Comparison of ENCODE assay signal across 11 cellular contexts in the genomic region with DNA sequence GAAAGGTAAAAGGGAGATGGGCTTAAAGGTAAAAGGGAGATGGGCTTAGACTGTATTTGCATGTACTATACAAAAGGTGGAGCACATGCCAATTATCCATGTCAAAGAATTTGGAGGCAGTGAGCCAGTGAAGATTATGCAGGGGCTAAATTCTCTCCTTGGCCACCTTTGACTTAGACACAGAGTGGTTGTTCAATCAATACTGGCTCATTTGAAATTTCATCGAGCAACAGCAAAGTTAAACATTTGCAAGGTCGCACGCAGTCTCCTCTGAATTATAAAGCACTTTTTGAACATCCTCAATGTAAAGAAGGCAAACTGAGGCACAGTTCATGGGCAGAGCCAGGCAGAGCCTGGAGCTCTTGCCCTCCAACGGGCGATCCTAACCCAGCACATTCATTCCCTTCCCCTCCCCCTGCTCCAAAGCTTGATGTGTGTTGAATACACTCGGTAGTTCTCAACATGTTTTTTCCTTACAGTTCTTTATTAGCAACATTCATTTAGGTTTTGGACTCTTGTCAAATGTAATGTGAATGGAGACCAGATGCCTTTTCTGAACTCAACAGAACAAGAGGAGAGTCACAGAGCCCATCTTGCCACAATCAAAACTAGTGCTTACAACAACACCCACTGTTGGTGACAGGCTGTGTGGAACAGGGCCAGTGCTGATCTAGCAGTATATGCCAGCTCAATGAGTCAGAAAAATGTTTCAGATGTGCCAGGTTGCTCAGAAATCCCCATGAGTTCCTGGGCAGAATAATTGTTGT.
DNase-seq lines count a peak whose midpoint lies in the region; ATAC-seq, FAIRE-seq and TF ChIP-seq lines count a peak whose summit lies in the region.
"Had no signal": no experiment of that assay in that cellular context is flagged by ENCODE, and none has a peak within 500 bp of the region (broad histone marks: within the 10 kb centered on the region; RNA-seq: fewer than 3 reads in every experiment).

No MANE protein-coding gene starts in this region.

- TF ChIP-seq EP300 in HepG2 (IDR thresholded peaks at IDR 0.05; ENCODE audit: low read depth in 2 of 2, low read length in 2 of 2) (no peak), HepG2 (CRISPR knock-in tag; IDR thresholded peaks at IDR 0.05; ENCODE audit: borderline replicate concordance) (no peak)

- no peak for TF ChIP-seq POLR2A in HepG2 (IDR thresholded peaks at IDR 0.05; ENCODE audit: insufficient read depth in 1 of 2, low read depth in 2 of 2, low read length in 2 of 2)

- peaks cover 2% of the 10 kb centered on the region for H3K4me1 Mint-ChIP-seq in activated naive CD8-positive, alpha-beta T cell treated with anti-CD3 and anti-CD28 coated beads, Interleukin-2, amount 50 U/mL, for 24 hours
- H3K4me1 Mint-ChIP-seq in natural killer cell treated with Interleukin-12 subunit alpha and Interleukin-12 subunit beta and Interleukin-15 and Interleukin-18, amount 100 ng/mL, for 72 hours (ENCODE audit: low read depth in 2 of 2) = no peaks in the 10 kb centered on the region
- H3K4me1 Mint-ChIP-seq: activated CD8-positive, alpha-beta memory T cell treated with anti-CD3 and anti-CD28 coated beads, Interleukin-2, amount 10 ng/mL, durations not matched to agents 7 days and 5 days; T-helper 17 cell had no signal

- no peak for TF ChIP-seq RAD21 in HepG2 (CRISPR knock-in tag; IDR thresholded peaks at IDR 0.05)

- no peak overlapping the region for H3K4me3 Mint-ChIP-seq in activated naive CD8-positive, alpha-beta T cell treated with anti-CD3 and anti-CD28 coated beads, Interleukin-2, amount 50 U/mL, for 24 hours
- no peak overlapping the region for H3K4me3 Mint-ChIP-seq in natural killer cell treated with Interleukin-12 subunit alpha and Interleukin-12 subunit beta and Interleukin-15 and Interleukin-18, amount 100 ng/mL, for 72 hours
- H3K4me3 Mint-ChIP-seq: activated CD8-positive, alpha-beta memory T cell treated with anti-CD3 and anti-CD28 coated beads, Interleukin-2, amount 10 ng/mL, durations not matched to agents 7 days and 5 days; T-helper 17 cell had no signal

- WGBS in HepG2 (ENCODE audit: low lambda C conversion rate) = 63% methylated on average over 6 of the region's 6 CpGs

- H2AFZ ChIP-seq in HepG2 (ENCODE audit: low read length) = no peak overlapping the region

- no peak overlapping the region for H3K4me2 ChIP-seq in HepG2 (ENCODE audit: low read depth, low read length)

- POLR2A ChIA-PET in HepG2 (lab: Yijun Ruan, JAX) = no interaction called here

- H3K79me2 ChIP-seq in HepG2 (ENCODE audit: insufficient read depth, low read length) = no peaks in the 10 kb centered on the region

- H3K27me3 Mint-ChIP-seq in activated naive CD8-positive, alpha-beta T cell treated with anti-CD3 and anti-CD28 coated beads, Interleukin-2, amount 50 U/mL, for 24 hours = peaks cover 14% of the 10 kb centered on the region
- peaks cover 0 to 2% of the 10 kb centered on the region in 2 donors for H3K27me3 Mint-ChIP-seq in natural killer cell treated with Interleukin-12 subunit alpha and Interleukin-12 subunit beta and Interleukin-15 and Interleukin-18, amount 100 ng/mL, for 72 hours
- H3K27me3 Mint-ChIP-seq: T-helper 17 cell had no signal

- in situ Hi-C loops in HepG2 (cut with HindIII; ENCODE audit: extremely low pct_ligation_motif_present, low pct_unique_long_range_greater_than_20kb) = no loop called here

- no peak overlapping the region for H3K4me3 ChIP-seq in MG63
- no peak overlapping the region for H3K4me3 ChIP-seq in HepG2 (replicated peaks in 1 of 3; ENCODE audit: insufficient read depth in 1 of 3, low read depth in 2 of 3, low read length in 3 of 3)

- H3K27me3 ChIP-seq in MG63 = no peaks in the 10 kb centered on the region
- H3K27me3 ChIP-seq in HepG2 (ENCODE audit: control insufficient read depth in 1 of 2, insufficient read depth in 2 of 2, low read length in 2 of 2) = no peaks in the 10 kb centered on the region

- BruUV-seq in HepG2 (replicated peaks; lab: Mats Ljungman, UMichigan) = no TSS peak

- peak; percentile 13 for DNase-seq in 8988T
- peak; percentile 77 for DNase-seq in MG63
- peak; percentile 0 for DNase-seq in cerebellar cortex (ENCODE audit: low spot score)
- no peak for DNase-seq in HepG2 (ENCODE audit: low spot score)
- no peak for DNase-seq in activated naive CD8-positive, alpha-beta T cell treated with anti-CD3 and anti-CD28 coated beads, Interleukin-2, amount 50 U/mL, for 24 hours
- DNase-seq in NCI-H2107 treated with DMSO at 0.1 percent for 48 hours (lab: John Stamatoyannopoulos, UW; ENCODE audit: unreplicated experiment) = no peak
- DNase-seq in NCI-H524 treated with DMSO at 0.1 percent for 48 hours (lab: John Stamatoyannopoulos, UW) = no peak
- no peak for DNase-seq in natural killer cell treated with Interleukin-12 subunit alpha and Interleukin-12 subunit beta and Interleukin-15 and Interleukin-18, amount 100 ng/mL, for 72 hours (ENCODE audit: low spot score)
- DNase-seq: activated CD8-positive, alpha-beta memory T cell treated with anti-CD3 and anti-CD28 coated beads, Interleukin-2, amount 10 ng/mL, durations not matched to agents 7 days and 5 days; T-helper 17 cell had no signal

- H4K20me1 ChIP-seq in HepG2 (ENCODE audit: insufficient read depth, low read length) = no peaks in the 10 kb centered on the region

- peaks cover 17% of the 10 kb centered on the region for H3K4me1 ChIP-seq in HepG2 (ENCODE audit: insufficient read depth, low read length)

- peak; percentile 51 for ATAC-seq in HepG2
- ATAC-seq in activated naive CD8-positive, alpha-beta T cell treated with anti-CD3 and anti-CD28 coated beads, Interleukin-2, amount 50 U/mL, for 24 hours = no peak
- no peak for ATAC-seq in natural killer cell treated with Interleukin-12 subunit alpha and Interleukin-12 subunit beta and Interleukin-15 and Interleukin-18, amount 100 ng/mL, for 72 hours
- ATAC-seq: activated CD8-positive, alpha-beta memory T cell treated with anti-CD3 and anti-CD28 coated beads, Interleukin-2, amount 10 ng/mL, durations not matched to agents 7 days and 5 days; T-helper 17 cell had no signal

- H3K36me3 ChIP-seq in MG63 (no peaks in the 10 kb centered on the region), HepG2 (replicated peaks in 1 of 2; ENCODE audit: control insufficient read depth in 1 of 2, insufficient read depth in 2 of 2, low read length in 2 of 2) (no peaks in the 10 kb centered on the region)

- no peak for FAIRE-seq in HepG2 (lab: Jason Lieb, UNC)
- FAIRE-seq: frontal cortex had no signal

- no peak overlapping the region for H3K27ac Mint-ChIP-seq in activated naive CD8-positive, alpha-beta T cell treated with anti-CD3 and anti-CD28 coated beads, Interleukin-2, amount 50 U/mL, for 24 hours
- no peak overlapping the region for H3K27ac Mint-ChIP-seq in natural killer cell treated with Interleukin-12 subunit alpha and Interleukin-12 subunit beta and Interleukin-15 and Interleukin-18, amount 100 ng/mL, for 72 hours
- H3K27ac Mint-ChIP-seq: activated CD8-positive, alpha-beta memory T cell treated with anti-CD3 and anti-CD28 coated beads, Interleukin-2, amount 10 ng/mL, durations not matched to agents 7 days and 5 days; T-helper 17 cell had no signal

- no peaks in the 10 kb centered on the region for H3K36me3 Mint-ChIP-seq in activated naive CD8-positive, alpha-beta T cell treated with anti-CD3 and anti-CD28 coated beads, Interleukin-2, amount 50 U/mL, for 24 hours (ENCODE audit: low read depth)
- H3K36me3 Mint-ChIP-seq in natural killer cell treated with Interleukin-12 subunit alpha and Interleukin-12 subunit beta and Interleukin-15 and Interleukin-18, amount 100 ng/mL, for 72 hours = no peaks in the 10 kb centered on the region
- H3K36me3 Mint-ChIP-seq: activated CD8-positive, alpha-beta memory T cell treated with anti-CD3 and anti-CD28 coated beads, Interleukin-2, amount 10 ng/mL, durations not matched to agents 7 days and 5 days had no signal

- TF ChIP-seq CTCF in HepG2 (CRISPR knock-in tag; IDR thresholded peaks at IDR 0.05) = 0 out of 2 replicates have a peak, but pooled peaks have one; percentile 13

- H3K9me3 ChIP-seq in MG63 = no peaks in the 10 kb centered on the region
- no peaks in the 10 kb centered on the region for H3K9me3 ChIP-seq in HepG2 (ENCODE audit: low read length)

- CTCF ChIA-PET in HepG2 (lab: Yijun Ruan, JAX; ENCODE audit: low intra/inter-chr PET ratio, low total read pairs) = interaction anchor here (0.9 to 1.2 kb wide), 2 partner anchors 54 to 129 kb away, joined by 3 to 5 read pairs; no protein-coding TSS in a partner anchor

- no peak overlapping the region for H3K9ac ChIP-seq in HepG2 (ENCODE audit: insufficient read depth, low read depth, low read length)

- H3K9me3 Mint-ChIP-seq in activated naive CD8-positive, alpha-beta T cell treated with anti-CD3 and anti-CD28 coated beads, Interleukin-2, amount 50 U/mL, for 24 hours = no peaks in the 10 kb centered on the region
- peaks cover 3% of the 10 kb centered on the region for H3K9me3 Mint-ChIP-seq in natural killer cell treated with Interleukin-12 subunit alpha and Interleukin-12 subunit beta and Interleukin-15 and Interleukin-18, amount 100 ng/mL, for 72 hours

- intact Hi-C loops in HepG2 (cut with micrococcal nuclease; ENCODE audit: unreplicated experiment) = no loop called here

- H3K27ac ChIP-seq in HepG2 (ENCODE audit: extremely low read length, insufficient read depth, low read length) = no peak overlapping the region

TF ChIP-seq in HepG2, 621 proteins besides CTCF, POLR2A, EP300 and RAD21 (continues in another document):
- TF ChIP-seq RFX1 (IDR thresholded peaks at IDR 0.05) = no peak
- no peak for TF ChIP-seq ZNF326 (CRISPR knock-in tag; IDR thresholded peaks at IDR 0.05; ENCODE audit: borderline replicate concordance)
- no peak for TF ChIP-seq NFKB2 (CRISPR knock-in tag; IDR thresholded peaks at IDR 0.05; ENCODE audit: borderline replicate concordance)
- 0 out of 2 replicates have a peak, but pooled peaks have one; percentile 34 for TF ChIP-seq EEA1 (CRISPR knock-in tag; IDR thresholded peaks at IDR 0.05; ENCODE audit: borderline replicate concordance)
- TF ChIP-seq FOXM1 (CRISPR knock-in tag; IDR thresholded peaks at IDR 0.05) = no peak
- TF ChIP-seq SP140L (CRISPR knock-in tag; IDR thresholded peaks at IDR 0.05; ENCODE audit: borderline replicate concordance) = no peak
- TF ChIP-seq ZNF556 (CRISPR knock-in tag; IDR thresholded peaks at IDR 0.05; ENCODE audit: borderline replicate concordance) = 0 out of 2 replicates have a peak, but pooled peaks have one; percentile 63

Comparison
In these comparisons a context has a peak if more than half of its experiments do, and no peak if none do; other contexts are left out.
1. DNase-seq: peak in 8988T (single experiment), MG63 (single experiment) and cerebellar cortex (single experiment); none in HepG2 (single experiment), activated naive CD8-positive, alpha-beta T cell treated with anti-CD3 and anti-CD28 coated beads, Interleukin-2, amount 50 U/mL, for 24 hours (single experiment), NCI-H2107 treated with DMSO at 0.1 percent for 48 hours (single experiment), NCI-H524 treated with DMSO at 0.1 percent for 48 hours (single experiment) and natural killer cell treated with Interleukin-12 subunit alpha and Interleukin-12 subunit beta and Interleukin-15 and Interleukin-18, amount 100 ng/mL, for 72 hours (single experiment).